ENCODE assay signal across 1 cellular context in the genomic region with DNA sequence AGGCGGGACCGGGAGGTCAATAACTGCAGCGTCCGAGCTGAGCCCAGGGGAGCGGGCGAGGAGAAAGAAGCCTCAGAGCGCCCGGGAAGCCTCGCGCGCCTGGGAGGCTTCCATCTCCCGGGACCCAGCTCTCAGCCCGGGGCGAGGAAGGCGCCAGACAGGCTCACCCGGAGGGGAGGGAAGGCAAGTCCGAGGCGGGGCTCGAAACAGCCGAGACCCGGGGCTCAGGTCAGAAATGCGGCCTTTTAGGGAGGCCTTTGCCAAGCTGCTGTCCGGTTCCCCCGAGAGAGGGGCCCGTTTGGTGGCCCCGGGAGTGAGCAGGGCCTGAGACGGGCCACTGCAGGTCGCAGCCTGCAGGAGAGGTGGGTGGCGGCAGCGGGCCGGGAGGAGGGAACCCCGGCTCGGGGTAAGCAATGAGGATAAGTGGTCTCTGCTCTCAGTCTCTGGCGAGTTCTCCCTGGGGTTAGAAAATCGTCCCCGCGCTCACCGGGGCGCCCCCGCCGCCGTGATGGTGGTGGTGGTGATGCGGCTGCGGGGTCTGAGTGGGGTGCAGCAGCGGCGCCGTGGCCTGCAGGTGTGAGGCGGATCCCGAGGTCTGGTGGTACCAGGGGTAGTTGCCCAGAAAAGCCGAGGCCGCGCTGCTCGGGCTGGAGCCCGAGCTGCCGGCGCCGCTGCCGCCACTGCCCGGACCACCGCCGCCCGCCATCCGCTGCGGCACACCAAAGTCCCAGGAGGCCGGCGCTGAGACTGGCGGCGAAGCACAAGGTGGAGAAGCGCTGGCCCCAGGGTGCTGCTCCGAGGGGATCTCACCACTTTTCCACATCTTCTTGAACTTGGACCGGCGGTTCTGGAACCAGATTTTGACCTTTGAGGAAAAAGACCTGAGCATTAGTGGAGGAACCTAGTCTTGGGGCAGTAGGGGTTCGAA.
A peak's percentile ranks its signal among the peaks of the same experiment; 100 is the strongest.
TF ChIP-seq lines count a peak whose summit lies in the region.

No MANE protein-coding gene starts in this region.

TF ChIP-seq in K562, 482 proteins besides CTCF, POLR2A, EP300 and RAD21:
- no peak for TF ChIP-seq DIDO1 (tag; IDR thresholded peaks at IDR 0.05; ENCODE audit: low read depth)
- TF ChIP-seq, protein P1, sequence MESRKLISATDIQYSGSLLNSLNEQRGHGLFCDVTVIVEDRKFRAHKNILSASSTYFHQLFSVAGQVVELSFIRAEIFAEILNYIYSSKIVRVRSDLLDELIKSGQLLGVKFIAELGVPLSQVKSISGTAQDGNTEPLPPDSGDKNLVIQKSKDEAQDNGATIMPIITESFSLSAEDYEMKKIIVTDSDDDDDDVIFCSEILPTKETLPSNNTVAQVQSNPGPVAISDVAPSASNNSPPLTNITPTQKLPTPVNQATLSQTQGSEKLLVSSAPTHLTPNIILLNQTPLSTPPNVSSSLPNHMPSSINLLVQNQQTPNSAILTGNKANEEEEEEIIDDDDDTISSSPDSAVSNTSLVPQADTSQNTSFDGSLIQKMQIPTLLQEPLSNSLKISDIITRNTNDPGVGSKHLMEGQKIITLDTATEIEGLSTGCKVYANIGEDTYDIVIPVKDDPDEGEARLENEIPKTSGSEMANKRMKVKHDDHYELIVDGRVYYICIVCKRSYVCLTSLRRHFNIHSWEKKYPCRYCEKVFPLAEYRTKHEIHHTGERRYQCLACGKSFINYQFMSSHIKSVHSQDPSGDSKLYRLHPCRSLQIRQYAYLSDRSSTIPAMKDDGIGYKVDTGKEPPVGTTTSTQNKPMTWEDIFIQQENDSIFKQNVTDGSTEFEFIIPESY (CRISPR knock-in tag; IDR thresholded peaks at IDR 0.05) = peak; percentile 69
- peak; percentile 67 for TF ChIP-seq RBFOX2 (IDR thresholded peaks at IDR 0.05; ENCODE audit: low read depth, low read length)
- TF ChIP-seq POLR2G (IDR thresholded peaks at IDR 0.05; ENCODE audit: low read depth, low read length) = peak; percentile 36; the same call in 1 of the 2 replicates
- TF ChIP-seq, protein P2, sequence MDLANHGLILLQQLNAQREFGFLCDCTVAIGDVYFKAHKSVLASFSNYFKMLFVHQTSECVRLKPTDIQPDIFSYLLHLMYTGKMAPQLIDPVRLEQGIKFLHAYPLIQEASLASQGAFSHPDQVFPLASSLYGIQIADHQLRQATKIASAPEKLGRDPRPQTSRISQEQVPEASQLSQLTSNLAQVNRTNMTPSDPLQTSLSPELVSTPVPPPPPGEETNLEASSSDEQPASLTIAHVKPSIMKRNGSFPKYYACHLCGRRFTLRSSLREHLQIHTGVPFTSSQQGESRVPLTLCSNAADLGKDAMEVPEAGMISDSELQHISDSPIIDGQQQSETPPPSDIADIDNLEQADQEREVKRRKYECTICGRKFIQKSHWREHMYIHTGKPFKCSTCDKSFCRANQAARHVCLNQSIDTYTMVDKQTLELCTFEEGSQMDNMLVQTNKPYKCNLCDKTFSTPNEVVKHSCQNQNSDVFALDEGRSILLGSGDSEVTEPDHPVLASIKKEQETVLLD (IDR thresholded peaks at IDR 0.05) = no peak
- 0 out of 2 replicates have a peak, but pooled peaks have one; percentile 10 for TF ChIP-seq RBM14 (IDR thresholded peaks at IDR 0.05; ENCODE audit: borderline replicate concordance, insufficient read depth, low read depth, low read length)
- TF ChIP-seq RBM22 (IDR thresholded peaks at IDR 0.05; ENCODE audit: low read depth, low read length, poor library complexity, severe bottlenecking) = peak; percentile 49
